Comparison of ENCODE assay signal across 17 cellular contexts in genomic region chr3:55244247-55244646, GRCh38.
A peak's percentile ranks its signal among the peaks of the same experiment; 100 is the strongest.
DNase-seq lines count a peak whose midpoint lies in the region; ATAC-seq, FAIRE-seq and TF ChIP-seq lines count a peak whose summit lies in the region.
"Had no signal": no experiment of that assay in that cellular context is flagged by ENCODE, and none has a peak within 500 bp of the region (broad histone marks: within the 10 kb centered on the region; RNA-seq: fewer than 3 reads in every experiment).

No MANE protein-coding gene starts in this region.

- H3K4me3 Mint-ChIP-seq in effector memory CD8-positive, alpha-beta T cell = no peak overlapping the region
- H3K4me3 Mint-ChIP-seq: activated CD8-positive, alpha-beta memory T cell treated with anti-CD3 and anti-CD28 coated beads, Interleukin-2, amount 10 ng/mL, durations not matched to agents 7 days and 5 days; CD4-positive, alpha-beta T cell; natural killer cell treated with Interleukin-12 subunit alpha and Interleukin-12 subunit beta and Interleukin-15 and Interleukin-18, amount 100 ng/mL, for 72 hours; T-helper 2 cell treated with Interferon-gamma antibody and Interleukin-4, amounts not matched to agents 5 μg/mL and 100 μg/mL, for 36 hours had no signal

- 88 to 100% (median 95%) methylated on average over 1 of the region's 1 CpG for WGBS in heart left ventricle, 4 donors

- no peak overlapping the region for H3K27ac Mint-ChIP-seq in effector memory CD8-positive, alpha-beta T cell
- H3K27ac Mint-ChIP-seq: activated CD8-positive, alpha-beta memory T cell treated with anti-CD3 and anti-CD28 coated beads, Interleukin-2, amount 10 ng/mL, durations not matched to agents 7 days and 5 days; CD4-positive, alpha-beta T cell; natural killer cell treated with Interleukin-12 subunit alpha and Interleukin-12 subunit beta and Interleukin-15 and Interleukin-18, amount 100 ng/mL, for 72 hours; T-helper 2 cell treated with Interferon-gamma antibody and Interleukin-4, amounts not matched to agents 5 μg/mL and 100 μg/mL, for 36 hours had no signal

- TF ChIP-seq POLR2A in heart left ventricle (IDR thresholded peaks at IDR 0.05) = no peak

- intact Hi-C loops in heart left ventricle (cut with DNase I) = no loop called here

- DNase-seq in DMS79 treated with DMSO at 0.1 percent for 48 hours (lab: John Stamatoyannopoulos, UW) (peak; percentile 81), NCI-H1930 (lab: John Stamatoyannopoulos, UW) (peak; percentile 43), NCI-H524 (lab: John Stamatoyannopoulos, UW) (peak; percentile 16 to 67), NK-92 (lab: John Stamatoyannopoulos, UW; ENCODE audit: unreplicated experiment) (no peak), heart left ventricle (no peak)
- DNase-seq in effector memory CD8-positive, alpha-beta T cell = no peak
- DNase-seq: activated CD4-positive, alpha-beta T cell treated with anti-CD3 and anti-CD28 coated beads for 1 hour; activated CD8-positive, alpha-beta memory T cell treated with anti-CD3 and anti-CD28 coated beads, Interleukin-2, amount 10 ng/mL, durations not matched to agents 7 days and 5 days; CD4-positive, alpha-beta T cell; SIG-M5; stimulated activated CD4-positive, alpha-beta T cell treated with anti-CD3 and anti-CD28 coated beads, Interleukin-4, amount 100 ng/mL, for 1 hour had no signal

- TF ChIP-seq CTCF in heart left ventricle (IDR thresholded peaks at IDR 0.05) = no peak

- no peaks in the 10 kb centered on the region for H3K4me1 ChIP-seq in heart left ventricle

- H3K36me3 Mint-ChIP-seq in effector memory CD8-positive, alpha-beta T cell (ENCODE audit: insufficient read depth) = no peaks in the 10 kb centered on the region
- H3K36me3 Mint-ChIP-seq: activated CD8-positive, alpha-beta memory T cell treated with anti-CD3 and anti-CD28 coated beads, Interleukin-2, amount 10 ng/mL, durations not matched to agents 7 days and 5 days had no signal

- peaks cover 8 to 11% of the 10 kb centered on the region in 2 donors for H3K9me3 Mint-ChIP-seq in effector memory CD8-positive, alpha-beta T cell

- H3K9me3 ChIP-seq in heart left ventricle = peaks cover 0 to 7% (median 0%) of the 10 kb centered on the region in 12 donors

- H3K27me3 Mint-ChIP-seq in effector memory CD8-positive, alpha-beta T cell = no peaks in the 10 kb centered on the region
- H3K27me3 Mint-ChIP-seq: activated CD8-positive, alpha-beta memory T cell treated with anti-CD3 and anti-CD28 coated beads, Interleukin-2, amount 10 ng/mL, durations not matched to agents 7 days and 5 days; CD4-positive, alpha-beta T cell; natural killer cell treated with Interleukin-12 subunit alpha and Interleukin-12 subunit beta and Interleukin-15 and Interleukin-18, amount 100 ng/mL, for 72 hours had no signal

- H3K27me3 ChIP-seq in heart left ventricle = peaks cover 0 to 4% (median 0%) of the 10 kb centered on the region in 9 donors

- ATAC-seq in heart left ventricle = no peak
- ATAC-seq in effector memory CD8-positive, alpha-beta T cell (replicated peaks) = no peak
- ATAC-seq in HG03442 (IDR thresholded peaks at IDR 0.05; ENCODE audit: unreplicated experiment) = no peak
- ATAC-seq: activated CD8-positive, alpha-beta memory T cell treated with anti-CD3 and anti-CD28 coated beads, Interleukin-2, amount 10 ng/mL, durations not matched to agents 7 days and 5 days; natural killer cell treated with Interleukin-12 subunit alpha and Interleukin-12 subunit beta and Interleukin-15 and Interleukin-18, amount 100 ng/mL, for 72 hours had no signal

- peak; percentile 86 for FAIRE-seq in islet of Langerhans (lab: Jason Lieb, UNC)
- FAIRE-seq: GM12891, urothelium cell line had no signal

- no peak overlapping the region for H3K27ac ChIP-seq in heart left ventricle

- H3K4me3 ChIP-seq in heart left ventricle = no peak overlapping the region

- no peaks in the 10 kb centered on the region for H3K36me3 ChIP-seq in heart left ventricle

- H3K4me1 Mint-ChIP-seq in effector memory CD8-positive, alpha-beta T cell (ENCODE audit: low read depth in 2 of 2) = no peaks in the 10 kb centered on the region
- H3K4me1 Mint-ChIP-seq: activated CD8-positive, alpha-beta memory T cell treated with anti-CD3 and anti-CD28 coated beads, Interleukin-2, amount 10 ng/mL, durations not matched to agents 7 days and 5 days had no signal

Comparison
In these comparisons a context has a peak if more than half of its experiments do, and no peak if none do; other contexts are left out.
1. DNase-seq: peak in DMS79 treated with DMSO at 0.1 percent for 48 hours (single experiment), NCI-H1930 (2 of 2) and NCI-H524 (2 of 2); none in NK-92 (single experiment), heart left ventricle (0 of 5) and effector memory CD8-positive, alpha-beta T cell (0 of 3).